In genomic region chrX:45274576-45274975, GRCh38 we compare ENCODE assay signal across 30 cellular contexts.
A peak's percentile ranks its signal among the peaks of the same experiment; 100 is the strongest.
DNase-seq lines count a peak whose midpoint lies in the region; ATAC-seq and TF ChIP-seq lines count a peak whose summit lies in the region.
"Had no signal": no experiment of that assay in that cellular context is flagged by ENCODE, and none has a peak within 500 bp of the region (broad histone marks: within the 10 kb centered on the region; RNA-seq: fewer than 3 reads in every experiment).

No MANE protein-coding gene starts in this region.

- peak; percentile 10 for DNase-seq in Daoy (ENCODE audit: low read depth)
- DNase-seq in M059J (ENCODE audit: low read depth) = peak; percentile 42
- peak; percentile 13 to 15 for DNase-seq in cardiac fibroblast (ENCODE audit: low read depth in 2 of 2)
- peak; percentile 50 for DNase-seq in iris pigment epithelial cell (ENCODE audit: low read depth)
- no peak for DNase-seq in ureter (ENCODE audit: low spot score)
- DNase-seq in HuH-7.5 (ENCODE audit: low spot score) = no peak
- no peak for DNase-seq in GM13977 (ENCODE audit: low spot score)
- DNase-seq: activated CD4-positive, alpha-beta T cell treated with anti-CD3 and anti-CD28 coated beads, Interleukin-2, amount 10 ng/mL, durations not matched to agents 24 days and 14 days; activated CD8-positive, alpha-beta memory T cell treated with anti-CD3 and anti-CD28 coated beads for 24 hours; activated effector memory CD4-positive, alpha-beta T cell treated with anti-CD3 and anti-CD28 coated beads, Interleukin-2, amount 50 U/mL, for 16 hours; activated naive CD8-positive, alpha-beta T cell treated with anti-CD3 and anti-CD28 coated beads, Interleukin-2, amount 10 ng/mL, durations not matched to agents 7 days and 5 days; AML-193; CD4-positive, alpha-beta T cell; dermis blood vessel endothelial cell; esophagus squamous epithelium; H7; hypothalamus; left lung; mesendoderm; NCI-H1436 treated with DMSO at 0.1 percent for 48 hours; NCI-H2107; ovary; stimulated activated naive CD8-positive, alpha-beta T cell treated with anti-CD3 and anti-CD28 coated beads, Interleukin-15, Interleukin-2, amounts not matched to agents 100 U/mL and 50 U/mL, for 24 hours; upper lobe of right lung had no signal

- TF ChIP-seq CTCF in cardiac fibroblast (IDR thresholded peaks at IDR 0.05; ENCODE audit: low read depth, low read length) (no peak), GM13977 (IDR thresholded peaks at IDR 0.05; ENCODE audit: extremely low read depth, insufficient read depth, missing control alignments) (no peak)

- no peak overlapping the region for H3K4me3 ChIP-seq in cardiac fibroblast (replicated peaks in 1 of 2; ENCODE audit: low read depth in 2 of 2, low read length in 2 of 2)
- H3K4me3 ChIP-seq: A549, ascending aorta, esophagus squamous epithelium, left lung, ovary, smooth muscle cell, upper lobe of right lung had no signal

- in situ Hi-C loops in GM13977 (cut with MboI; ENCODE audit: low pct_unique_long_range_greater_than_20kb, low sequenced_read_pairs, unreplicated experiment) = no loop called here

- no peak for ATAC-seq in GM21423 (IDR thresholded peaks at IDR 0.05; ENCODE audit: unreplicated experiment)
- ATAC-seq: A549; left lung; Panc1; stimulated activated naive CD8-positive, alpha-beta T cell treated with anti-CD3 and anti-CD28 coated beads, Interleukin-15, Interleukin-2, amounts not matched to agents 100 U/mL and 50 U/mL, for 24 hours; upper lobe of right lung; WTC11 had no signal

Comparison
In these comparisons a context has a peak if more than half of its experiments do, and no peak if none do; other contexts are left out.
1. DNase-seq: peak in Daoy (single experiment), M059J (single experiment), cardiac fibroblast (2 of 2) and iris pigment epithelial cell (single experiment); none in ureter (single experiment), HuH-7.5 (single experiment) and GM13977 (single experiment).